In the genomic region with DNA sequence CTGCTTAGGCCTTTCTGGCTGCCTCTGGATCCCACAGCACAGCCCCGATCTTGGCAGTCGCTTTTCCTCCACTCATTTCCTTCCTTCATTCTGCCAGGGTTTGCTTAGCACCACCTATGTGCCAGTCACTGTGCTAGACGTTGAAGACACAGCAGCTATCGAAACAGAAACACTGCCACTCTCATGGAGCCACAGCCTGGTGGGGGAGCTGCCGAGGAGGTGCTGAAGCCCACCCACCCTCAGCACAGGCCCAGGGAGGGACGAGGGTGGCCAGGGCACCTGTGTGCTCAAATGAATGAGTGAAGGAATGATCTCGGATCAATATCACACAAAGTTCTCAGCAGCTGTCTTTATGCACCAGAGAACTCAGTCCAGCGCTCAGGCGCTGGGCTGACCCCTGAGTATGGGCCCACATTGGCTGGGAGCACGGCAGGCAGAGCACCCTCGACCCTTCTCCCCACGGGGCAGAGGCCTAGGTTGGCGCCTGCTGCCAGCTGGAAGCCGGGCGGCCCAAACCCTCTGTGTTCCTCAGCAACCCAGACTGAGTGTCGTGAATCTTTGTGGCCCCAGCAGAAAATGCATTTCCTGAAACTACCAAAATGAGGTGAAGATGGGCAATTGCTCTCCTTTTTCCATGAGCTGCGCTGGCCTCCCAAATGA, we compare ENCODE assay signal across 17 cellular contexts.
"Had no signal": no experiment of that assay in that cellular context is flagged by ENCODE, and none has a peak within 500 bp of the region (broad histone marks: within the 10 kb centered on the region; RNA-seq: fewer than 3 reads in every experiment).

No MANE protein-coding gene starts in this region.

- H3K36me3 Mint-ChIP-seq: natural killer cell treated with Interleukin-12 subunit alpha and Interleukin-12 subunit beta and Interleukin-15 and Interleukin-18, amount 100 ng/mL, for 72 hours had no signal

- H3K9me3 Mint-ChIP-seq: natural killer cell treated with Interleukin-12 subunit alpha and Interleukin-12 subunit beta and Interleukin-15 and Interleukin-18, amount 100 ng/mL, for 72 hours had no signal

- H3K4me3 Mint-ChIP-seq: natural killer cell treated with Interleukin-12 subunit alpha and Interleukin-12 subunit beta and Interleukin-15 and Interleukin-18, amount 100 ng/mL, for 72 hours had no signal

- H3K27me3 ChIP-seq: ovary, right atrium auricular region, sigmoid colon had no signal

- H3K27ac Mint-ChIP-seq: natural killer cell treated with Interleukin-12 subunit alpha and Interleukin-12 subunit beta and Interleukin-15 and Interleukin-18, amount 100 ng/mL, for 72 hours had no signal

- H3K9me3 ChIP-seq: left lung, ovary, right atrium auricular region, sigmoid colon, stomach had no signal

- H3K4me3 ChIP-seq: left lung, lung, ovary, right atrium auricular region, sigmoid colon, skin epidermis, stomach had no signal

- DNase-seq: cortex of kidney; effector memory CD4-positive, alpha-beta T cell; islet precursor cell; mesenchymal stem cell; midbrain; ovary; sigmoid colon; stimulated activated CD4-positive, alpha-beta T cell treated with anti-CD3 and anti-CD28 coated beads, Interleukin-2, amount 100 ng/mL, for 24 hours; stimulated activated CD4-positive, alpha-beta T cell treated with anti-CD3 and anti-CD28 coated beads, Interleukin-4, amount 100 ng/mL, for 4 hours; stimulated activated naive CD4-positive, alpha-beta T cell; stomach; trophoblast cell had no signal

- H3K36me3 ChIP-seq: left lung, ovary, right atrium auricular region, sigmoid colon, stomach had no signal

- H3K4me1 ChIP-seq: left lung, right atrium auricular region, stomach had no signal

- H3K27ac ChIP-seq: left lung, ovary, right atrium auricular region, sigmoid colon, skin epidermis, stomach had no signal
